In the genomic region with DNA sequence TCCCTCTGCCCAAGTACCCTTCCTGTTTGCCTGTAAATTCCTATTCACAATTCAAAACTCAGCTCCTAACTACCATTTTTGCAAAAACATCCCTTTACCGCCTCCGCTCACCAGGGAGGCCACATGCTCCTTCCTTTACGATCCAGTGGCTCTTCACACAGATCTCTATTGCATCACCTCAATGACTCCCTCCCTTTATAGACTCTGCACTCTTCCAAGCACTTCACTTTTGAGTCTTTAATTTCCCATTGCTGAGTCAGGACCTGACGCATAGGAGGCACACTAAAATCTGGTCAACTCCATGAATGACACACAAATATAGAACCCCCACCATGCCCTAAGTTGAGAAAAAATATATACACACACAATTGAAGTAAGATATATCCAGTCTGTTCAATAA, we compare ENCODE assay signal across 13 cellular contexts. TPM values are rescaled to one million over a fixed set of nuclear protein-coding genes. Genes with fewer than 3 reads are reported as not detected.
DNase-seq lines count a peak whose midpoint lies in the region; ATAC-seq and TF ChIP-seq lines count a peak whose summit lies in the region.
"Had no signal": no experiment of that assay in that cellular context is flagged by ENCODE, and none has a peak within 500 bp of the region (broad histone marks: within the 10 kb centered on the region; RNA-seq: fewer than 3 reads in every experiment).

No MANE protein-coding gene starts in this region.

- H3K9ac ChIP-seq in fibroblast of lung (ENCODE audit: insufficient read depth, low read length) = no peak overlapping the region

- no peaks in the 10 kb centered on the region for H4K20me1 ChIP-seq in fibroblast of lung (ENCODE audit: control insufficient read depth, extremely low read depth, insufficient read depth, low read length)

- H3K79me2 ChIP-seq in fibroblast of lung (ENCODE audit: control insufficient read depth, insufficient read depth, low read length) = no peaks in the 10 kb centered on the region

- H3K9me3 ChIP-seq in fibroblast of lung (ENCODE audit: control insufficient read depth, insufficient read depth, low read depth, low read length) = no peaks in the 10 kb centered on the region
- H3K9me3 ChIP-seq: A549, body of pancreas, right lobe of liver, thoracic aorta had no signal

- H3K27me3 ChIP-seq in fibroblast of lung (ENCODE audit: control insufficient read depth, insufficient read depth, low read length) = no peaks in the 10 kb centered on the region
- H3K27me3 ChIP-seq: body of pancreas, right lobe of liver had no signal

- H3K4me2 ChIP-seq in fibroblast of lung (ENCODE audit: extremely low read depth, insufficient read depth, low read length) = no peak overlapping the region
- H3K4me2 ChIP-seq: A549 had no signal

- peak; percentile 65 for ATAC-seq in stimulated activated effector memory CD8-positive, alpha-beta T cell treated with anti-CD3 and anti-CD28 coated beads, Interleukin-12 subunit alpha, Interleukin-12 subunit beta, amount 100 ng/mL, for 72 hours
- no peak for ATAC-seq in HG03439 (IDR thresholded peaks at IDR 0.05; ENCODE audit: unreplicated experiment)
- ATAC-seq: A549, body of pancreas had no signal

- peaks cover 14% of the 10 kb centered on the region for H3K4me1 Mint-ChIP-seq in stimulated activated effector memory CD8-positive, alpha-beta T cell treated with anti-CD3 and anti-CD28 coated beads, Interleukin-12 subunit alpha, Interleukin-12 subunit beta, amount 100 ng/mL, for 72 hours

- H2AFZ ChIP-seq in fibroblast of lung (ENCODE audit: low read length) = no peak overlapping the region

- no peak for TF ChIP-seq CTCF in fibroblast of lung (conservative IDR thresholded peaks at IDR 0.05 in 1 of 2, IDR thresholded peaks at IDR 0.05 in 1 of 2; ENCODE audit: low read depth in 1 of 2, low read length in 2 of 2)

- peak in 2 of 3 experiments; percentile 26 to 41 for DNase-seq in NCI-H1417 (lab: John Stamatoyannopoulos, UW)
- DNase-seq in NCI-H1417 treated with DMSO at 0.1 percent for 48 hours (lab: John Stamatoyannopoulos, UW) = no peak
- peak; percentile 44 for DNase-seq in NCI-H226
- peak; percentile 53 to 90 for DNase-seq in fibroblast of lung (ENCODE audit: low read depth in 2 of 2)
- no peak for DNase-seq in stimulated activated effector memory CD8-positive, alpha-beta T cell treated with anti-CD3 and anti-CD28 coated beads, Interleukin-12 subunit alpha, Interleukin-12 subunit beta, amount 100 ng/mL, for 72 hours (ENCODE audit: low spot score in 2 of 2)
- no peak for DNase-seq in stimulated activated naive CD4-positive, alpha-beta T cell (lab: John Stamatoyannopoulos, UW)
- DNase-seq in GM19238 (ENCODE audit: insufficient read length, low spot score) = no peak
- DNase-seq: body of pancreas, NCI-H2029, right lobe of liver had no signal

- no peaks in the 10 kb centered on the region for H3K4me1 ChIP-seq in fibroblast of lung (ENCODE audit: control insufficient read depth, extremely low read depth, insufficient read depth, low read length)
- H3K4me1 ChIP-seq: A549, right lobe of liver had no signal

- no peaks in the 10 kb centered on the region for H3K36me3 ChIP-seq in fibroblast of lung (ENCODE audit: control insufficient read depth, insufficient read depth, low read length)
- H3K36me3 ChIP-seq: right lobe of liver, thoracic aorta had no signal

- H3K36me3 Mint-ChIP-seq in stimulated activated effector memory CD8-positive, alpha-beta T cell treated with anti-CD3 and anti-CD28 coated beads, Interleukin-12 subunit alpha, Interleukin-12 subunit beta, amount 100 ng/mL, for 72 hours = peaks cover 4% of the 10 kb centered on the region

- H3K27ac ChIP-seq in fibroblast of lung (ENCODE audit: insufficient read depth, low read length) = no peak overlapping the region
- H3K27ac ChIP-seq: A549, body of pancreas, right lobe of liver, thoracic aorta had no signal

- no peak overlapping the region for H3K4me3 ChIP-seq in fibroblast of lung (replicated peaks in 1 of 4; ENCODE audit: control extremely low read depth in 1 of 4, insufficient read depth in 1 of 4, low read depth in 3 of 4, low read length in 4 of 4)
- H3K4me3 ChIP-seq: A549, body of pancreas, right lobe of liver, thoracic aorta had no signal

- no peak overlapping the region for H3K27ac Mint-ChIP-seq in stimulated activated effector memory CD8-positive, alpha-beta T cell treated with anti-CD3 and anti-CD28 coated beads, Interleukin-12 subunit alpha, Interleukin-12 subunit beta, amount 100 ng/mL, for 72 hours

- no peak overlapping the region for H3K4me3 Mint-ChIP-seq in stimulated activated effector memory CD8-positive, alpha-beta T cell treated with anti-CD3 and anti-CD28 coated beads, Interleukin-12 subunit alpha, Interleukin-12 subunit beta, amount 100 ng/mL, for 72 hours

- H3K9me3 Mint-ChIP-seq in stimulated activated effector memory CD8-positive, alpha-beta T cell treated with anti-CD3 and anti-CD28 coated beads, Interleukin-12 subunit alpha, Interleukin-12 subunit beta, amount 100 ng/mL, for 72 hours = no peaks in the 10 kb centered on the region

RNA-seq across cellular contexts. Expression of a gene that starts 45.9 kb away (rescaled TPM):
- 1.3 and 2.0 TPM in 2 replicates for total RNA-seq in fibroblast of lung
- 2.7 and 3.3 TPM in 2 replicates for polyA plus RNA-seq in fibroblast of lung
- polyA plus RNA-seq in fibroblast of lung (2012) = 1.8 and 5.1 TPM in 2 replicates
- 5.5 and 20.9 TPM in 2 replicates for polyA minus RNA-seq in fibroblast of lung (ENCODE audit: low replicate concordance)

Comparison
In these comparisons a context has a peak if more than half of its experiments do, and no peak if none do; other contexts are left out.
1. DNase-seq: peak in NCI-H1417 (2 of 3), NCI-H226 (single experiment) and fibroblast of lung (2 of 2); none in NCI-H1417 treated with DMSO at 0.1 percent for 48 hours (single experiment), stimulated activated effector memory CD8-positive, alpha-beta T cell treated with anti-CD3 and anti-CD28 coated beads, Interleukin-12 subunit alpha, Interleukin-12 subunit beta, amount 100 ng/mL, for 72 hours (0 of 2), stimulated activated naive CD4-positive, alpha-beta T cell (0 of 6) and GM19238 (single experiment).